In the genomic region with DNA sequence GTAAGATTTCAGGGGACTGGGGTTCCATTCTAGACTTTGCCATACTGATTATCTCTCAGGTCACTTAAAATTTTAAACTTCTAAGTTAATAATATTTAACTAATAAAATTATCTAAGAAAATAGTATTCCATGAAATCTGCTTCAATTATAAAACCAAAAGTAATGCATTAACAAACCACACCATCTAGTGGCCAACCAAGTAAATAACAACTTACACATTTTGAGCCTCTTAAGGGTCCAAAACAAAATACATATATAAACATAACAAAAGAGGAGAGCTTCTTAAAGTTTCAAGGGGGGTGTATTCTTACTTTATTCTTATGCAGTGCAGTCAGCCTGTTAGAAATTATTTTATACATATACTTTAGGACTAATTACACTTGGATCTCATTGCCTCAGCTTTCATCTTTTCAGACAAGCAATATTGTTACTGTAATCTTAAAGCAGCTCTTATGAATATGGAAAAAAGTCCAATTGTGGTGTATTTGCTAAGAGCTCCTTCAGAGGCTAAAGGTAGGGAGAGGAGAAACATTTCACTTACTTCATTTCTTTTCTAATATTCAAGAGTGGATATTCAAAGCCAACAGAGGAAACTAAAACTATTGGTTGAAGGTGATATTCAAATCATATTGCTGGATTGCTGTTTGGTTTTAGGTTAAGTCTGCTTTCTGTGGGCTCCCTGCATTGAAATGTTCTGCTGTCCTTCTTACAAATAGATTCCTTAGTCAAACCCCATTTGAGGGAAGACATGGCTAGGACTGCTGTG, we compare ENCODE assay signal across 9 cellular contexts.
DNase-seq lines count a peak whose midpoint lies in the region; ATAC-seq lines count a peak whose summit lies in the region.
"Had no signal": no experiment of that assay in that cellular context is flagged by ENCODE, and none has a peak within 500 bp of the region (broad histone marks: within the 10 kb centered on the region; RNA-seq: fewer than 3 reads in every experiment).

No MANE protein-coding gene starts in this region.

- peak; percentile 43 for ATAC-seq in GM19328 (IDR thresholded peaks at IDR 0.05; ENCODE audit: unreplicated experiment)
- ATAC-seq in HG03280 (IDR thresholded peaks at IDR 0.05; ENCODE audit: unreplicated experiment) = peak; percentile 38

- peak; percentile 34 for DNase-seq in DMS 273 treated with DMSO at 0.1 percent for 48 hours (lab: John Stamatoyannopoulos, UW)
- DNase-seq in RKO (ENCODE audit: low spot score) = peak; percentile 56
- no peak for DNase-seq in epithelial cell of prostate (ENCODE audit: low read depth, low spot score)
- DNase-seq in pons (ENCODE audit: low spot score) = peak; percentile 61
- no peak for DNase-seq in stimulated activated CD4-positive, alpha-beta T cell treated with anti-CD3 and anti-CD28 coated beads, Interleukin-15, amount 100 ng/mL, for 24 hours
- DNase-seq in GOT3 (lab: John Stamatoyannopoulos, UW) = no peak
- DNase-seq: activated B cell treated with CpG ODN at 0.5 μM for 24 hours had no signal

- peak overlapping the region; percentile 28 for H3K27ac ChIP-seq in epithelial cell of prostate

Comparison
In these comparisons a context has a peak if more than half of its experiments do, and no peak if none do; other contexts are left out.
1. DNase-seq: peak in DMS 273 treated with DMSO at 0.1 percent for 48 hours (single experiment), RKO (single experiment) and pons (single experiment); none in epithelial cell of prostate (single experiment), stimulated activated CD4-positive, alpha-beta T cell treated with anti-CD3 and anti-CD28 coated beads, Interleukin-15, amount 100 ng/mL, for 24 hours (single experiment) and GOT3 (single experiment).